Comparison of ENCODE assay signal across 8 cellular contexts in genomic region chr1:32876341-32877210, GRCh38. TPM values are rescaled to one million over a fixed set of nuclear protein-coding genes. Genes with fewer than 3 reads are reported as not detected.
DNase-seq lines count a peak whose midpoint lies in the region; ATAC-seq, FAIRE-seq and TF ChIP-seq lines count a peak whose summit lies in the region.

No MANE protein-coding gene starts in this region.

- DNase-seq in DMS53 treated with DMSO at 0.1 percent for 48 hours (lab: John Stamatoyannopoulos, UW; ENCODE audit: unreplicated experiment) (peak; percentile 19), HTR-8/SVneo (ENCODE audit: insufficient read length, low spot score) (no peak), T-cell (peak in 31 of 34 experiments; percentile 20 to 64 (median 49)), iris pigment epithelial cell (ENCODE audit: low read depth) (peak; percentile 38), G401 (ENCODE audit: low spot score) (no peak), NCI-H510A (lab: John Stamatoyannopoulos, UW) (no peak)
- DNase-seq in stimulated activated CD8-positive, alpha-beta memory T cell treated with anti-CD3 and anti-CD28 coated beads, Interleukin-4, amount 100 ng/mL, for 24 hours (ENCODE audit: low read depth): peak; percentile 51

- POLR2A ChIA-PET in T-cell (lab: Charles Lee): no interaction called here

- peak; percentile 54 to 75 for TF ChIP-seq CTCF in brain (conservative IDR thresholded peaks at IDR 0.05)

- H3K27me3 Mint-ChIP-seq in T-cell (peaks cover 44 to 58% of the 10 kb centered on the region in 2 donors), brain (peaks cover 4% of the 10 kb centered on the region)

- no peaks in the 10 kb centered on the region for H3K36me3 Mint-ChIP-seq in T-cell
- H3K36me3 Mint-ChIP-seq in brain: no peaks in the 10 kb centered on the region

- H3K9me3 Mint-ChIP-seq in T-cell (no peaks in the 10 kb centered on the region), brain (peaks cover 0 to 18% (median 0%) of the 10 kb centered on the region in 5 experiments)

- no peak overlapping the region for H3K4me3 Mint-ChIP-seq in T-cell
- H3K4me3 Mint-ChIP-seq in brain: no peak overlapping the region

- CTCF ChIA-PET in T-cell (lab: Charles Lee): interaction anchor here (0.6 to 0.7 kb wide), 3 partner anchors 21 to 210 kb away, joined by 3 to 4 read pairs (median 3); no protein-coding TSS in a partner anchor

- H3K27ac Mint-ChIP-seq in T-cell (no peak overlapping the region), brain (peak overlapping the region in 1 of 5 experiments; percentile 71)

- in situ Hi-C loops in G401 (cut with HindIII; ENCODE audit: low sequenced_read_pairs): no loop called here

- peak; percentile 57 to 89 (median 72) for ATAC-seq in T-cell (replicated peaks in 1 of 4)

- peaks cover 1 to 8% (median 3%) of the 10 kb centered on the region in 3 donors for H3K4me1 Mint-ChIP-seq in T-cell
- H3K4me1 Mint-ChIP-seq in brain: peaks cover 63% of the 10 kb centered on the region

- peak; percentile 31 for FAIRE-seq in HTR-8/SVneo (lab: Jason Lieb, UNC)

RNA-seq across cellular contexts. Expression of gene FNDC5, which starts 5.9 kb away (rescaled TPM):
- not detected for total RNA-seq in T-cell
- 20.8 TPM for polyA plus RNA-seq in brain (ENCODE audit: insufficient read depth, low read depth, low replicate concordance)
- total RNA-seq in G401 (2014; rRNA removed; shearing (Covaris generic)): 39.4 and 56.4 TPM in 2 replicates

RNA-seq across cellular contexts. Expression of gene HPCA, which starts 9.7 kb away (rescaled TPM):
- total RNA-seq in T-cell: under 1 TPM in 2 of 5 donors, not detected in 3; 0.45 to 0.54 TPM
- 75.9 TPM for polyA plus RNA-seq in brain (ENCODE audit: insufficient read depth, low read depth, low replicate concordance)
- not detected in 2 replicates for total RNA-seq in G401 (2014; rRNA removed; shearing (Covaris generic))

RNA-seq across cellular contexts. Expression of gene TMEM54, which starts 24.6 kb away (rescaled TPM):
- total RNA-seq in T-cell: under 1 TPM in 2 of 5 donors, not detected in 3; 0.35 to 0.64 TPM
- 51.4 TPM for polyA plus RNA-seq in brain (ENCODE audit: insufficient read depth, low read depth, low replicate concordance)
- total RNA-seq in G401 (2014; rRNA removed; shearing (Covaris generic)): 26.6 and 36.1 TPM in 2 replicates

RNA-seq across cellular contexts. Expression of gene S100PBP, which starts 59.1 kb away (rescaled TPM):
- 10 to 100 TPM; 46.6 to 77.6 (median 63.6) TPM for total RNA-seq in T-cell
- 22.8 TPM for polyA plus RNA-seq in brain (ENCODE audit: insufficient read depth, low read depth, low replicate concordance)
- total RNA-seq in G401 (2014; rRNA removed; shearing (Covaris generic)): 27.6 and 48.3 TPM in 2 replicates

RNA-seq across cellular contexts. Expression of gene YARS1, which starts 59.4 kb away (rescaled TPM):
- total RNA-seq in T-cell: 100 to 1,000 TPM in 3 of 5 donors, 10 to 100 TPM in 2; 88.9 to 197 (median 172) TPM
- 150 TPM for polyA plus RNA-seq in brain (ENCODE audit: insufficient read depth, low read depth, low replicate concordance)
- 121 and 140 TPM in 2 replicates for total RNA-seq in G401 (2014; rRNA removed; shearing (Covaris generic))

Comparison
In these comparisons a context has a peak if more than half of its experiments do, and no peak if none do; other contexts are left out.
1. DNase-seq: peak in DMS53 treated with DMSO at 0.1 percent for 48 hours (single experiment), T-cell (31 of 34), iris pigment epithelial cell (single experiment) and stimulated activated CD8-positive, alpha-beta memory T cell treated with anti-CD3 and anti-CD28 coated beads, Interleukin-4, amount 100 ng/mL, for 24 hours (single experiment); none in HTR-8/SVneo (single experiment), G401 (single experiment) and NCI-H510A (single experiment).
2. RNA of gene FNDC5, which starts 5.9 kb away (total RNA-seq): 39.4 to 56.4 TPM in G401; not detected in T-cell; every median in the first group is over 10 times any median in the second.
3. RNA of gene TMEM54, which starts 24.6 kb away (total RNA-seq): 26.6 to 36.1 TPM in G401; 0.35 to 0.64 TPM in T-cell; every median in the first group is over 10 times any median in the second.